In the genomic region with DNA sequence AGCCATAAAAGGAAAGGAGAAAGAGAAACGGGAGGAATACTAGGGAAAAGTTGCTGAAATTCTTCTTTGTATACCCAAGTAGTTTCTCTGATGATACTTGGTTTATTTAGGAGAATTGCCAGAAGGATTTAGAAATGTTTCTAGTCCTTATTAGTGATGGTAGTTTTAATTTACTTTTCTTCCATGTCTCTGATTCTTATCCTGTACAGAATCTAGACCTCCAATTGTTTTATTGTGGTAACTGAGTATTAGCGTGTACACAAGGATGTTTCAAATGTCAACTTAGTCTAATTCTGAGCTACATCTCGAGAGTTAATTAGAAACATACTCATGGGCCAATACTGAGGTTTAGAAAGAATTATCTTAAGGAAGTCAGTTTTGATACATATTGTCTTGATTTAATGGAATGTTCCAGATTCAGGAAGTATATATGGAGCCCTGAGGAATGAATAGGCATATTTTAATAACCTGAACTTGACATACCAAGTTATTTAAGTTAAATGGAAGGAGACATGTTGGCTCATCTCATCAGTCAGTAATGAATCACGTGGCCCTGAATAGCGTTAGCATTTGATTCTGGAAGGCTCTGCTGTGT, we compare ENCODE assay signal across 1 cellular context.
TF ChIP-seq lines count a peak whose summit lies in the region.

No MANE protein-coding gene starts in this region.

TF ChIP-seq in SK-N-SH treated with all-trans-retinoic acid at 6 μM for 48 hours, 23 proteins besides CTCF, POLR2A, EP300 and RAD21 (continued from another document):
- TF ChIP-seq ZFP30 (CRISPR knock-in tag; IDR thresholded peaks at IDR 0.05) (no peak), PPARA (CRISPR knock-in tag; IDR thresholded peaks at IDR 0.05; ENCODE audit: borderline replicate concordance) (no peak), TCF4 (CRISPR knock-in tag; IDR thresholded peaks at IDR 0.05; ENCODE audit: borderline replicate concordance) (no peak), ZFP3 (CRISPR knock-in tag; IDR thresholded peaks at IDR 0.05) (no peak), ZNF70 (CRISPR knock-in tag; IDR thresholded peaks at IDR 0.05) (no peak), BACH2 (CRISPR knock-in tag; IDR thresholded peaks at IDR 0.05; ENCODE audit: borderline replicate concordance) (no peak)
- TF ChIP-seq, protein P1, sequence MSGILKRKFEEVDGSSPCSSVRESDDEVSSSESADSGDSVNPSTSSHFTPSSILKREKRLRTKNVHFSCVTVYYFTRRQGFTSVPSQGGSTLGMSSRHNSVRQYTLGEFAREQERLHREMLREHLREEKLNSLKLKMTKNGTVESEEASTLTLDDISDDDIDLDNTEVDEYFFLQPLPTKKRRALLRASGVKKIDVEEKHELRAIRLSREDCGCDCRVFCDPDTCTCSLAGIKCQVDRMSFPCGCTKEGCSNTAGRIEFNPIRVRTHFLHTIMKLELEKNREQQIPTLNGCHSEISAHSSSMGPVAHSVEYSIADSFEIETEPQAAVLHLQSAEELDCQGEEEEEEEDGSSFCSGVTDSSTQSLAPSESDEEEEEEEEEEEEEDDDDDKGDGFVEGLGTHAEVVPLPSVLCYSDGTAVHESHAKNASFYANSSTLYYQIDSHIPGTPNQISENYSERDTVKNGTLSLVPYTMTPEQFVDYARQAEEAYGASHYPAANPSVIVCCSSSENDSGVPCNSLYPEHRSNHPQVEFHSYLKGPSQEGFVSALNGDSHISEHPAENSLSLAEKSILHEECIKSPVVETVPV (CRISPR knock-in tag; IDR thresholded peaks at IDR 0.05): no peak
- TF ChIP-seq, protein P2, sequence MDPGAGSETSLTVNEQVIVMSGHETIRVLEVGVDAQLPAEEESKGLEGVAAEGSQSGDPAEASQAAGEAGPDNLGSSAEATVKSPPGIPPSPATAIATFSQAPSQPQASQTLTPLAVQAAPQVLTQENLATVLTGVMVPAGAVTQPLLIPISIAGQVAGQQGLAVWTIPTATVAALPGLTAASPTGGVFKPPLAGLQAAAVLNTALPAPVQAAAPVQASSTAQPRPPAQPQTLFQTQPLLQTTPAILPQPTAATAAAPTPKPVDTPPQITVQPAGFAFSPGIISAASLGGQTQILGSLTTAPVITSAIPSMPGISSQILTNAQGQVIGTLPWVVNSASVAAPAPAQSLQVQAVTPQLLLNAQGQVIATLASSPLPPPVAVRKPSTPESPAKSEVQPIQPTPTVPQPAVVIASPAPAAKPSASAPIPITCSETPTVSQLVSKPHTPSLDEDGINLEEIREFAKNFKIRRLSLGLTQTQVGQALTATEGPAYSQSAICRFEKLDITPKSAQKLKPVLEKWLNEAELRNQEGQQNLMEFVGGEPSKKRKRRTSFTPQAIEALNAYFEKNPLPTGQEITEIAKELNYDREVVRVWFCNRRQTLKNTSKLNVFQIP (CRISPR knock-in tag; IDR thresholded peaks at IDR 0.05; ENCODE audit: borderline replicate concordance, low read depth): peak; percentile 92; the same call in 1 of the 2 replicates
- TF ChIP-seq, protein P3, sequence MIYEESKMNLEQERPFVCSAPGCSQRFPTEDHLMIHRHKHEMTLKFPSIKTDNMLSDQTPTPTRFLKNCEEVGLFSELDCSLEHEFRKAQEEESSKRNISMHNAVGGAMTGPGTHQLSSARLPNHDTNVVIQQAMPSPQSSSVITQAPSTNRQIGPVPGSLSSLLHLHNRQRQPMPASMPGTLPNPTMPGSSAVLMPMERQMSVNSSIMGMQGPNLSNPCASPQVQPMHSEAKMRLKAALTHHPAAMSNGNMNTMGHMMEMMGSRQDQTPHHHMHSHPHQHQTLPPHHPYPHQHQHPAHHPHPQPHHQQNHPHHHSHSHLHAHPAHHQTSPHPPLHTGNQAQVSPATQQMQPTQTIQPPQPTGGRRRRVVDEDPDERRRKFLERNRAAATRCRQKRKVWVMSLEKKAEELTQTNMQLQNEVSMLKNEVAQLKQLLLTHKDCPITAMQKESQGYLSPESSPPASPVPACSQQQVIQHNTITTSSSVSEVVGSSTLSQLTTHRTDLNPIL (CRISPR knock-in tag; IDR thresholded peaks at IDR 0.05; ENCODE audit: low read depth): no peak
